ENCODE assay signal across 1 cellular context in genomic region chr19:49929611-49930482, GRCh38.
TF ChIP-seq lines count a peak whose summit lies in the region.

No MANE protein-coding gene starts in this region.

TF ChIP-seq in A549, 52 proteins besides CTCF, POLR2A, EP300 and RAD21 (continued from another document):
- peak; percentile 44; the same call in 1 of the 2 replicates for TF ChIP-seq REST (IDR thresholded peaks at IDR 0.05)
- no peak for TF ChIP-seq POLR2AphosphoS2 (conservative IDR thresholded peaks at IDR 0.05; ENCODE audit: low read length)
- TF ChIP-seq JUN (IDR thresholded peaks at IDR 0.05), result peak in 1 of 2 experiments; percentile 69; a peak in 2 of 5 replicates
- no peak for TF ChIP-seq GATA3 (IDR thresholded peaks at IDR 0.05; ENCODE audit: borderline replicate concordance)
- TF ChIP-seq EHF (CRISPR knock-in tag; IDR thresholded peaks at IDR 0.05), result no peak
- TF ChIP-seq CHD4 (IDR thresholded peaks at IDR 0.05; ENCODE audit: borderline replicate concordance), result no peak
- TF ChIP-seq HOXA7 (CRISPR knock-in tag; IDR thresholded peaks at IDR 0.05), result 0 out of 2 replicates have a peak, but pooled peaks have one; percentile 45
- no peak; the same call in 1 of the 2 replicates for TF ChIP-seq TP53 (CRISPR knock-in tag; IDR thresholded peaks at IDR 0.05)
- no peak for TF ChIP-seq ZNF302 (CRISPR knock-in tag; IDR thresholded peaks at IDR 0.05)
- TF ChIP-seq KDM5A (IDR thresholded peaks at IDR 0.05), result no peak
- TF ChIP-seq JUNB (IDR thresholded peaks at IDR 0.05), result no peak
- no peak for TF ChIP-seq HEYL (CRISPR knock-in tag; IDR thresholded peaks at IDR 0.05)
- TF ChIP-seq HES2 (IDR thresholded peaks at IDR 0.05), result no peak
- TF ChIP-seq CBX2 (IDR thresholded peaks at IDR 0.05; ENCODE audit: borderline replicate concordance, low read depth), result no peak
- TF ChIP-seq MYC (IDR thresholded peaks at IDR 0.05; ENCODE audit: borderline replicate concordance, low read length), result peak; percentile 88; the same call in 1 of the 2 replicates
- TF ChIP-seq RFX5 (IDR thresholded peaks at IDR 0.05), result no peak
- TF ChIP-seq ATOH8 (CRISPR knock-in tag; IDR thresholded peaks at IDR 0.05; ENCODE audit: low read depth), result peak; percentile 59; the same call in 1 of the 2 replicates
- TF ChIP-seq BCL3 (IDR thresholded peaks at IDR 0.05), result peak; percentile 77; the same call in 1 of the 3 replicates
- TF ChIP-seq KDM1A (IDR thresholded peaks at IDR 0.05; ENCODE audit: low read depth), result no peak
- TF ChIP-seq CHD2 (IDR thresholded peaks at IDR 0.05; ENCODE audit: low read length, partially characterized antibody), result no peak
- no peak for TF ChIP-seq EHMT2 (IDR thresholded peaks at IDR 0.05; ENCODE audit: low read depth)
- TF ChIP-seq SREBF2 (IDR thresholded peaks at IDR 0.05), result no peak
- TF ChIP-seq FOSL2 (IDR thresholded peaks at IDR 0.05), result no peak
- TF ChIP-seq FOSL2 (CRISPR knock-in tag; IDR thresholded peaks at IDR 0.05), result peak; percentile 13; the same call in 1 of the 2 replicates
- TF ChIP-seq SMC3 (IDR thresholded peaks at IDR 0.05), result no peak
- 0 out of 2 replicates have a peak, but pooled peaks have one; percentile 36 for TF ChIP-seq RARB (CRISPR knock-in tag; IDR thresholded peaks at IDR 0.05)
- TF ChIP-seq CEBPB (IDR thresholded peaks at IDR 0.05), result no peak
- TF ChIP-seq NFE2L2 (conservative IDR thresholded peaks at IDR 0.05; ENCODE audit: low read length), result no peak
- TF ChIP-seq TFCP2L1 (CRISPR knock-in tag; IDR thresholded peaks at IDR 0.05), result peak; percentile 96
- no peak for TF ChIP-seq ZC3H11A (IDR thresholded peaks at IDR 0.05)
- no peak for TF ChIP-seq BHLHE40 (IDR thresholded peaks at IDR 0.05; ENCODE audit: low read depth, low read length)
TF ChIP-seq in A549: peak in this region for 16.
